1 cellular context compared by ENCODE assay signal in genomic region chr16:75130150-75130771, GRCh38.
A peak's percentile ranks its signal among the peaks of the same experiment; 100 is the strongest.
TF ChIP-seq lines count a peak whose summit lies in the region.

No MANE protein-coding gene starts in this region.

TF ChIP-seq in K562, 482 proteins besides CTCF, POLR2A, EP300 and RAD21 (continued from another document and continues in another):
- TF ChIP-seq ARID1B (IDR thresholded peaks at IDR 0.05) (0 out of 2 replicates have a peak, but pooled peaks have one; percentile 3), STAG1 (CRISPR knock-in tag; IDR thresholded peaks at IDR 0.05; ENCODE audit: borderline replicate concordance) (peak; percentile 29; the same call in 1 of the 2 replicates), LARP7 (IDR thresholded peaks at IDR 0.05) (no peak; the same call in 1 of the 2 replicates), YBX1 (IDR thresholded peaks at IDR 0.05) (no peak), SMAD3 (CRISPR knock-in tag; conservative IDR thresholded peaks at IDR 0.05) (no peak), ZNF324 (CRISPR knock-in tag; IDR thresholded peaks at IDR 0.05) (no peak), TFAP4 (CRISPR knock-in tag; IDR thresholded peaks at IDR 0.05; ENCODE audit: borderline replicate concordance) (0 out of 2 replicates have a peak, but pooled peaks have one; percentile 23), ZNF589 (CRISPR knock-in tag; IDR thresholded peaks at IDR 0.05; ENCODE audit: low read depth) (no peak), ZHX1 (conservative IDR thresholded peaks at IDR 0.05; ENCODE audit: low read length) (no peak), IRF2 (CRISPR knock-in tag; IDR thresholded peaks at IDR 0.05) (no peak), ELF4 (CRISPR knock-in tag; IDR thresholded peaks at IDR 0.05) (no peak), SMARCE1 (IDR thresholded peaks at IDR 0.05) (no peak), FIP1L1 (IDR thresholded peaks at IDR 0.05; ENCODE audit: low read depth, low read length, poor library complexity, severe bottlenecking) (no peak), SMAD1 (IDR thresholded peaks at IDR 0.05; ENCODE audit: low read depth, low read length, partially characterized antibody) (no peak), GTF2E2 (tag; IDR thresholded peaks at IDR 0.05) (no peak), POLR2B (IDR thresholded peaks at IDR 0.05; ENCODE audit: low read depth, partially characterized antibody) (no peak), NR1H2 (CRISPR knock-in tag; IDR thresholded peaks at IDR 0.05) (no peak), ZNF174 (CRISPR knock-in tag; IDR thresholded peaks at IDR 0.05) (no peak), LCOR (CRISPR knock-in tag; IDR thresholded peaks at IDR 0.05) (0 out of 2 replicates have a peak, but pooled peaks have one; percentile 45), TSHZ1 (CRISPR knock-in tag; IDR thresholded peaks at IDR 0.05) (no peak), TCFL5 (CRISPR knock-in tag; conservative IDR thresholded peaks at IDR 0.05) (no peak), TEAD2 (tag; IDR thresholded peaks at IDR 0.05) (no peak), NR2C1 (IDR thresholded peaks at IDR 0.05) (no peak), NR2C1 (tag; IDR thresholded peaks at IDR 0.05) (no peak), HDAC2 (IDR thresholded peaks at IDR 0.05) (0 out of 2 replicates have a peak, but pooled peaks have one; percentile 6), ZFPM2 (CRISPR knock-in tag; IDR thresholded peaks at IDR 0.05) (no peak), CGGBP1 (CRISPR knock-in tag; IDR thresholded peaks at IDR 0.05) (no peak), ELF1 (tag; IDR thresholded peaks at IDR 0.05) (no peak), MYNN (IDR thresholded peaks at IDR 0.05) (no peak), MYNN (CRISPR knock-in tag; IDR thresholded peaks at IDR 0.05) (no peak), SNRNP70 (optimal IDR thresholded peaks at IDR 0.05; ENCODE audit: low read depth, low read length) (no peak), E2F6 (IDR thresholded peaks at IDR 0.05; ENCODE audit: borderline replicate concordance in 1 of 2, extremely low read depth in 1 of 2, insufficient read depth in 1 of 2, insufficient read length in 1 of 2, low read depth in 1 of 2, low read length in 1 of 2, poor library complexity in 1 of 2, severe bottlenecking in 1 of 2) (peak in 1 of 2 experiments; percentile 61), HMBOX1 (IDR thresholded peaks at IDR 0.05) (no peak), DEAF1 (CRISPR knock-in tag; IDR thresholded peaks at IDR 0.05) (peak; percentile 35; the same call in 1 of the 2 replicates), E2F1 (CRISPR knock-in tag; IDR thresholded peaks at IDR 0.05) (no peak), PKNOX1 (IDR thresholded peaks at IDR 0.05) (no peak), DMBX1 (CRISPR knock-in tag; IDR thresholded peaks at IDR 0.05; ENCODE audit: borderline replicate concordance) (no peak), LEF1 (IDR thresholded peaks at IDR 0.05) (no peak), GTF2A2 (tag; IDR thresholded peaks at IDR 0.05) (no peak), NRF1 (conservative IDR thresholded peaks at IDR 0.05 in 1 of 2, IDR thresholded peaks at IDR 0.05 in 1 of 2) (peak; percentile 80 to 84), ARID3A (IDR thresholded peaks at IDR 0.05; ENCODE audit: borderline replicate concordance, low read depth, low read length) (no peak), CBFB (CRISPR knock-in tag; IDR thresholded peaks at IDR 0.05) (no peak), RCOR1 (IDR thresholded peaks at IDR 0.05; ENCODE audit: borderline replicate concordance in 1 of 2, low read depth in 2 of 2, low read length in 2 of 2) (no peak), MAFF (IDR thresholded peaks at IDR 0.05; ENCODE audit: low read length) (no peak), ESRRA (IDR thresholded peaks at IDR 0.05; ENCODE audit: borderline replicate concordance, low read depth) (no peak), ZNF224 (CRISPR knock-in tag; IDR thresholded peaks at IDR 0.05) (no peak), PHTF2 (CRISPR knock-in tag; IDR thresholded peaks at IDR 0.05) (no peak), BRD9 (IDR thresholded peaks at IDR 0.05; ENCODE audit: low read depth, partially characterized antibody) (peak; percentile 29), MAFG (tag; conservative IDR thresholded peaks at IDR 0.05) (no peak), TEAD4 (IDR thresholded peaks at IDR 0.05; ENCODE audit: low read length) (no peak), TEAD4 (CRISPR knock-in tag; IDR thresholded peaks at IDR 0.05; ENCODE audit: borderline replicate concordance) (no peak), KDM2B (CRISPR knock-in tag; IDR thresholded peaks at IDR 0.05) (no peak), ID3 (CRISPR knock-in tag; IDR thresholded peaks at IDR 0.05) (no peak), ID3 (tag; IDR thresholded peaks at IDR 0.05) (0 out of 2 replicates have a peak, but pooled peaks have one; percentile 3), NUFIP1 (IDR thresholded peaks at IDR 0.05; ENCODE audit: partially characterized antibody) (no peak), NR4A1 (CRISPR knock-in tag; IDR thresholded peaks at IDR 0.05) (no peak), NR4A1 (tag; IDR thresholded peaks at IDR 0.05) (no peak), SMARCB1 (IDR thresholded peaks at IDR 0.05; ENCODE audit: insufficient read length, low read depth) (no peak)
